In the genomic region with DNA sequence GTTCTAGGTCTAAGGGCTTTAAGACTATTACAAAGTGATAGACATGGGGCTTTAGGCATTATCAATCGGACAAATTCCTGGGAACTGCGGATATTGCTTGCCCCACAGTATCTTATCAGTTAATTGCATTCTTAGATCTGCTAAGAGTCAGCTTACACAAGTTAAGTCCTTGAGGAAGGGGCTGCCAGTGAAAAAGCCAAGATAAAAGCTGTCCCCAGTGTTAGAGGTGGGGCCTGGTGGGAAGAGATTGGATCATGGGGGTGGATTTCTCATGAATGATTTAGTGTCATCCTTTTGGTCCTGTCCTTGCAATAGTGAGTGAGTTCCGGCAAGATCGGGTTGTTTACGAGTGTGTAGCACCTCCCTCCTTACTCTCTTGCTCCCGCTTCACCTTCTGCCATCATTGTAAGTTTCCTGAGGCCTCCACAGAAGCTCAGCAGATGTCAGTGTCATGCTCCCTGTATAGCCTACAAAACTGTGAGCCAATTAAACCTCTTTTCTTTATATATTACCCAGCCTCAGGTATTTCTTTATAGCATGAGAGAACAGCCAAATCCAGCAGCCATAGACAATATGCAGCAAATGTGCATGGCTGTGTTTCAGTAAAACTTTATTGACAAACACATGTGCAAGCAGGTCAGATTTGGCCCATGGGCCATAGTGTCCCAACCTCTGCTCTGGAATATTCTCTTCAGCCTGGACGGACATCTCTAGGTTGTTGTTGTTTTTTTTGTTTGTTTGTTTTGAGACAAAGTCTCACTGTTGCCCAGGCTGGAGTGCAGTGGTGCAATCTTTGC, we compare ENCODE assay signal across 1 cellular context.
TF ChIP-seq lines count a peak whose summit lies in the region.
"Not testable (repeated sequence)": the region's sequence is repeated elsewhere in the genome, so short reads cannot be mapped to it uniquely, and the experiment has no call there.

No MANE protein-coding gene starts in this region.

TF ChIP-seq in K562, 482 proteins besides CTCF, POLR2A, EP300 and RAD21 (continued from another document and continues in another):
- TF ChIP-seq, protein P1, sequence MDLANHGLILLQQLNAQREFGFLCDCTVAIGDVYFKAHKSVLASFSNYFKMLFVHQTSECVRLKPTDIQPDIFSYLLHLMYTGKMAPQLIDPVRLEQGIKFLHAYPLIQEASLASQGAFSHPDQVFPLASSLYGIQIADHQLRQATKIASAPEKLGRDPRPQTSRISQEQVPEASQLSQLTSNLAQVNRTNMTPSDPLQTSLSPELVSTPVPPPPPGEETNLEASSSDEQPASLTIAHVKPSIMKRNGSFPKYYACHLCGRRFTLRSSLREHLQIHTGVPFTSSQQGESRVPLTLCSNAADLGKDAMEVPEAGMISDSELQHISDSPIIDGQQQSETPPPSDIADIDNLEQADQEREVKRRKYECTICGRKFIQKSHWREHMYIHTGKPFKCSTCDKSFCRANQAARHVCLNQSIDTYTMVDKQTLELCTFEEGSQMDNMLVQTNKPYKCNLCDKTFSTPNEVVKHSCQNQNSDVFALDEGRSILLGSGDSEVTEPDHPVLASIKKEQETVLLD (IDR thresholded peaks at IDR 0.05) = 0 out of 2 replicates have a peak, but pooled peaks have one; percentile 47
- TF ChIP-seq, protein P2, sequence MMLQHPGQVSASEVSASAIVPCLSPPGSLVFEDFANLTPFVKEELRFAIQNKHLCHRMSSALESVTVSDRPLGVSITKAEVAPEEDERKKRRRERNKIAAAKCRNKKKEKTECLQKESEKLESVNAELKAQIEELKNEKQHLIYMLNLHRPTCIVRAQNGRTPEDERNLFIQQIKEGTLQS (IDR thresholded peaks at IDR 0.05) = peak; percentile 62; the same call in 1 of the 2 replicates
- TF ChIP-seq, protein P2 (CRISPR knock-in tag; conservative IDR thresholded peaks at IDR 0.05) = not testable (repeated sequence)
- TF ChIP-seq ZNF316 (IDR thresholded peaks at IDR 0.05) = 0 out of 2 replicates have a peak, but pooled peaks have one; percentile 17
- TF ChIP-seq ZFX (CRISPR knock-in tag; IDR thresholded peaks at IDR 0.05) = peak; percentile 9; the same call in 1 of the 2 replicates
- peak; percentile 64; the same call in 1 of the 2 replicates for TF ChIP-seq ETV5 (CRISPR knock-in tag; IDR thresholded peaks at IDR 0.05; ENCODE audit: low read depth)
- peak; percentile 74; the same call in 1 of the 2 replicates for TF ChIP-seq CC2D1A (IDR thresholded peaks at IDR 0.05)
- TF ChIP-seq HDAC3 (IDR thresholded peaks at IDR 0.05; ENCODE audit: borderline replicate concordance, partially characterized antibody) = peak; percentile 84
- not testable (repeated sequence) for TF ChIP-seq ATF1 (CRISPR knock-in tag; IDR thresholded peaks at IDR 0.05); JUND (tag; IDR thresholded peaks at IDR 0.05; ENCODE audit: borderline replicate concordance, low read depth, low read length); TEAD4 (CRISPR knock-in tag; IDR thresholded peaks at IDR 0.05; ENCODE audit: borderline replicate concordance); FOXM1 (CRISPR knock-in tag; IDR thresholded peaks at IDR 0.05; ENCODE audit: low read depth)
- peak; percentile 20; the same call in 1 of the 2 replicates for TF ChIP-seq ATF1 (tag; IDR thresholded peaks at IDR 0.05)
- peak; percentile 28; the same call in 1 of the 2 replicates for TF ChIP-seq JUND (IDR thresholded peaks at IDR 0.05; ENCODE audit: borderline replicate concordance, low read depth, low read length)
- 0 out of 4 replicates have a peak, but pooled peaks of 1 of the 2 experiments have one; percentile 6 for TF ChIP-seq TEAD1 (CRISPR knock-in tag; IDR thresholded peaks at IDR 0.05)
- peak; percentile 77 for TF ChIP-seq TCF3 (CRISPR knock-in tag; IDR thresholded peaks at IDR 0.05)
- TF ChIP-seq ATF7 (IDR thresholded peaks at IDR 0.05) = peak; percentile 54; the same call in 1 of the 2 replicates
- TF ChIP-seq, protein P3, sequence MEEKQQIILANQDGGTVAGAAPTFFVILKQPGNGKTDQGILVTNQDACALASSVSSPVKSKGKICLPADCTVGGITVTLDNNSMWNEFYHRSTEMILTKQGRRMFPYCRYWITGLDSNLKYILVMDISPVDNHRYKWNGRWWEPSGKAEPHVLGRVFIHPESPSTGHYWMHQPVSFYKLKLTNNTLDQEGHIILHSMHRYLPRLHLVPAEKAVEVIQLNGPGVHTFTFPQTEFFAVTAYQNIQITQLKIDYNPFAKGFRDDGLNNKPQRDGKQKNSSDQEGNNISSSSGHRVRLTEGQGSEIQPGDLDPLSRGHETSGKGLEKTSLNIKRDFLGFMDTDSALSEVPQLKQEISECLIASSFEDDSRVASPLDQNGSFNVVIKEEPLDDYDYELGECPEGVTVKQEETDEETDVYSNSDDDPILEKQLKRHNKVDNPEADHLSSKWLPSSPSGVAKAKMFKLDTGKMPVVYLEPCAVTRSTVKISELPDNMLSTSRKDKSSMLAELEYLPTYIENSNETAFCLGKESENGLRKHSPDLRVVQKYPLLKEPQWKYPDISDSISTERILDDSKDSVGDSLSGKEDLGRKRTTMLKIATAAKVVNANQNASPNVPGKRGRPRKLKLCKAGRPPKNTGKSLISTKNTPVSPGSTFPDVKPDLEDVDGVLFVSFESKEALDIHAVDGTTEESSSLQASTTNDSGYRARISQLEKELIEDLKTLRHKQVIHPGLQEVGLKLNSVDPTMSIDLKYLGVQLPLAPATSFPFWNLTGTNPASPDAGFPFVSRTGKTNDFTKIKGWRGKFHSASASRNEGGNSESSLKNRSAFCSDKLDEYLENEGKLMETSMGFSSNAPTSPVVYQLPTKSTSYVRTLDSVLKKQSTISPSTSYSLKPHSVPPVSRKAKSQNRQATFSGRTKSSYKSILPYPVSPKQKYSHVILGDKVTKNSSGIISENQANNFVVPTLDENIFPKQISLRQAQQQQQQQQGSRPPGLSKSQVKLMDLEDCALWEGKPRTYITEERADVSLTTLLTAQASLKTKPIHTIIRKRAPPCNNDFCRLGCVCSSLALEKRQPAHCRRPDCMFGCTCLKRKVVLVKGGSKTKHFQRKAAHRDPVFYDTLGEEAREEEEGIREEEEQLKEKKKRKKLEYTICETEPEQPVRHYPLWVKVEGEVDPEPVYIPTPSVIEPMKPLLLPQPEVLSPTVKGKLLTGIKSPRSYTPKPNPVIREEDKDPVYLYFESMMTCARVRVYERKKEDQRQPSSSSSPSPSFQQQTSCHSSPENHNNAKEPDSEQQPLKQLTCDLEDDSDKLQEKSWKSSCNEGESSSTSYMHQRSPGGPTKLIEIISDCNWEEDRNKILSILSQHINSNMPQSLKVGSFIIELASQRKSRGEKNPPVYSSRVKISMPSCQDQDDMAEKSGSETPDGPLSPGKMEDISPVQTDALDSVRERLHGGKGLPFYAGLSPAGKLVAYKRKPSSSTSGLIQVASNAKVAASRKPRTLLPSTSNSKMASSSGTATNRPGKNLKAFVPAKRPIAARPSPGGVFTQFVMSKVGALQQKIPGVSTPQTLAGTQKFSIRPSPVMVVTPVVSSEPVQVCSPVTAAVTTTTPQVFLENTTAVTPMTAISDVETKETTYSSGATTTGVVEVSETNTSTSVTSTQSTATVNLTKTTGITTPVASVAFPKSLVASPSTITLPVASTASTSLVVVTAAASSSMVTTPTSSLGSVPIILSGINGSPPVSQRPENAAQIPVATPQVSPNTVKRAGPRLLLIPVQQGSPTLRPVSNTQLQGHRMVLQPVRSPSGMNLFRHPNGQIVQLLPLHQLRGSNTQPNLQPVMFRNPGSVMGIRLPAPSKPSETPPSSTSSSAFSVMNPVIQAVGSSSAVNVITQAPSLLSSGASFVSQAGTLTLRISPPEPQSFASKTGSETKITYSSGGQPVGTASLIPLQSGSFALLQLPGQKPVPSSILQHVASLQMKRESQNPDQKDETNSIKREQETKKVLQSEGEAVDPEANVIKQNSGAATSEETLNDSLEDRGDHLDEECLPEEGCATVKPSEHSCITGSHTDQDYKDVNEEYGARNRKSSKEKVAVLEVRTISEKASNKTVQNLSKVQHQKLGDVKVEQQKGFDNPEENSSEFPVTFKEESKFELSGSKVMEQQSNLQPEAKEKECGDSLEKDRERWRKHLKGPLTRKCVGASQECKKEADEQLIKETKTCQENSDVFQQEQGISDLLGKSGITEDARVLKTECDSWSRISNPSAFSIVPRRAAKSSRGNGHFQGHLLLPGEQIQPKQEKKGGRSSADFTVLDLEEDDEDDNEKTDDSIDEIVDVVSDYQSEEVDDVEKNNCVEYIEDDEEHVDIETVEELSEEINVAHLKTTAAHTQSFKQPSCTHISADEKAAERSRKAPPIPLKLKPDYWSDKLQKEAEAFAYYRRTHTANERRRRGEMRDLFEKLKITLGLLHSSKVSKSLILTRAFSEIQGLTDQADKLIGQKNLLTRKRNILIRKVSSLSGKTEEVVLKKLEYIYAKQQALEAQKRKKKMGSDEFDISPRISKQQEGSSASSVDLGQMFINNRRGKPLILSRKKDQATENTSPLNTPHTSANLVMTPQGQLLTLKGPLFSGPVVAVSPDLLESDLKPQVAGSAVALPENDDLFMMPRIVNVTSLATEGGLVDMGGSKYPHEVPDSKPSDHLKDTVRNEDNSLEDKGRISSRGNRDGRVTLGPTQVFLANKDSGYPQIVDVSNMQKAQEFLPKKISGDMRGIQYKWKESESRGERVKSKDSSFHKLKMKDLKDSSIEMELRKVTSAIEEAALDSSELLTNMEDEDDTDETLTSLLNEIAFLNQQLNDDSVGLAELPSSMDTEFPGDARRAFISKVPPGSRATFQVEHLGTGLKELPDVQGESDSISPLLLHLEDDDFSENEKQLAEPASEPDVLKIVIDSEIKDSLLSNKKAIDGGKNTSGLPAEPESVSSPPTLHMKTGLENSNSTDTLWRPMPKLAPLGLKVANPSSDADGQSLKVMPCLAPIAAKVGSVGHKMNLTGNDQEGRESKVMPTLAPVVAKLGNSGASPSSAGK (IDR thresholded peaks at IDR 0.05) = 0 out of 2 replicates have a peak, but pooled peaks have one; percentile 15
- TF ChIP-seq GATA2 (CRISPR knock-in tag; IDR thresholded peaks at IDR 0.05) = peak; percentile 28; the same call in 1 of the 2 replicates
- peak; percentile 83 for TF ChIP-seq TEAD4 (IDR thresholded peaks at IDR 0.05; ENCODE audit: low read length)
- peak; percentile 79 for TF ChIP-seq MTA2 (IDR thresholded peaks at IDR 0.05; ENCODE audit: low read depth)
- peak; percentile 90 for TF ChIP-seq ZNF766 (CRISPR knock-in tag; conservative IDR thresholded peaks at IDR 0.05)
- peak; percentile 83 for TF ChIP-seq SMARCE1 (IDR thresholded peaks at IDR 0.05)
- peak; percentile 90 for TF ChIP-seq NCOR1 (IDR thresholded peaks at IDR 0.05)
- TF ChIP-seq GATAD2B (IDR thresholded peaks at IDR 0.05; ENCODE audit: borderline replicate concordance) = peak; percentile 78
- TF ChIP-seq SMARCC2 (IDR thresholded peaks at IDR 0.05; ENCODE audit: low read depth) = peak; percentile 75
- peak; percentile 63; the same call in 1 of the 2 replicates for TF ChIP-seq PML (IDR thresholded peaks at IDR 0.05; ENCODE audit: low read length)
- TF ChIP-seq, protein P4, sequence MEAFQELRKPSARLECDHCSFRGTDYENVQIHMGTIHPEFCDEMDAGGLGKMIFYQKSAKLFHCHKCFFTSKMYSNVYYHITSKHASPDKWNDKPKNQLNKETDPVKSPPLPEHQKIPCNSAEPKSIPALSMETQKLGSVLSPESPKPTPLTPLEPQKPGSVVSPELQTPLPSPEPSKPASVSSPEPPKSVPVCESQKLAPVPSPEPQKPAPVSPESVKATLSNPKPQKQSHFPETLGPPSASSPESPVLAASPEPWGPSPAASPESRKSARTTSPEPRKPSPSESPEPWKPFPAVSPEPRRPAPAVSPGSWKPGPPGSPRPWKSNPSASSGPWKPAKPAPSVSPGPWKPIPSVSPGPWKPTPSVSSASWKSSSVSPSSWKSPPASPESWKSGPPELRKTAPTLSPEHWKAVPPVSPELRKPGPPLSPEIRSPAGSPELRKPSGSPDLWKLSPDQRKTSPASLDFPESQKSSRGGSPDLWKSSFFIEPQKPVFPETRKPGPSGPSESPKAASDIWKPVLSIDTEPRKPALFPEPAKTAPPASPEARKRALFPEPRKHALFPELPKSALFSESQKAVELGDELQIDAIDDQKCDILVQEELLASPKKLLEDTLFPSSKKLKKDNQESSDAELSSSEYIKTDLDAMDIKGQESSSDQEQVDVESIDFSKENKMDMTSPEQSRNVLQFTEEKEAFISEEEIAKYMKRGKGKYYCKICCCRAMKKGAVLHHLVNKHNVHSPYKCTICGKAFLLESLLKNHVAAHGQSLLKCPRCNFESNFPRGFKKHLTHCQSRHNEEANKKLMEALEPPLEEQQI (IDR thresholded peaks at IDR 0.05) = peak; percentile 41; the same call in 1 of the 2 replicates
- TF ChIP-seq, protein P5, sequence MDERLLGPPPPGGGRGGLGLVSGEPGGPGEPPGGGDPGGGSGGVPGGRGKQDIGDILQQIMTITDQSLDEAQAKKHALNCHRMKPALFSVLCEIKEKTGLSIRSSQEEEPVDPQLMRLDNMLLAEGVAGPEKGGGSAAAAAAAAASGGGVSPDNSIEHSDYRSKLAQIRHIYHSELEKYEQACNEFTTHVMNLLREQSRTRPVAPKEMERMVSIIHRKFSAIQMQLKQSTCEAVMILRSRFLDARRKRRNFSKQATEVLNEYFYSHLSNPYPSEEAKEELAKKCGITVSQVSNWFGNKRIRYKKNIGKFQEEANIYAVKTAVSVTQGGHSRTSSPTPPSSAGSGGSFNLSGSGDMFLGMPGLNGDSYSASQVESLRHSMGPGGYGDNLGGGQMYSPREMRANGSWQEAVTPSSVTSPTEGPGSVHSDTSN (CRISPR knock-in tag; IDR thresholded peaks at IDR 0.05; ENCODE audit: low read depth) = not testable (repeated sequence)
- TF ChIP-seq, protein P5 (tag; conservative IDR thresholded peaks at IDR 0.05; ENCODE audit: low read depth) = peak; percentile 87
- TF ChIP-seq TAL1 (IDR thresholded peaks at IDR 0.05) = peak; percentile 95
- peak; percentile 73; the same call in 1 of the 2 replicates for TF ChIP-seq NCOA1 (IDR thresholded peaks at IDR 0.05; ENCODE audit: low read depth)
- TF ChIP-seq CBFA2T3 (IDR thresholded peaks at IDR 0.05) = peak; percentile 93
- TF ChIP-seq GATAD2A (IDR thresholded peaks at IDR 0.05) = peak; percentile 50; the same call in 1 of the 2 replicates
- TF ChIP-seq NFIC (IDR thresholded peaks at IDR 0.05) = peak; percentile 78
- TF ChIP-seq TRIM28 (IDR thresholded peaks at IDR 0.05) = peak; percentile 79; the same call in 1 of the 2 replicates
- peak; percentile 67; the same call in 1 of the 2 replicates for TF ChIP-seq STAT5A (IDR thresholded peaks at IDR 0.05; ENCODE audit: borderline replicate concordance, low read length)
- peak; percentile 90 for TF ChIP-seq FOXM1 (IDR thresholded peaks at IDR 0.05; ENCODE audit: low read depth)
